In genomic region chr21:34887729-34888568, GRCh38 we compare ENCODE assay signal across 8 cellular contexts.
DNase-seq lines count a peak whose midpoint lies in the region; ATAC-seq and TF ChIP-seq lines count a peak whose summit lies in the region.

No MANE protein-coding gene starts in this region.

- peak in 1 of 2 donors; percentile 23 for TF ChIP-seq POLR2A in vagina (IDR thresholded peaks at IDR 0.05)

- H3K36me3 Mint-ChIP-seq in T-cell, result peaks cover 5% of the 10 kb centered on the region

- H3K9ac ChIP-seq in adipocyte (ENCODE audit: low read length) (peak overlapping the region; percentile 100), rectal smooth muscle tissue (ENCODE audit: low read length) (no peak overlapping the region)

- H3K4me3 Mint-ChIP-seq in T-cell, result peak overlapping the region; percentile 88 to 98 (median 96)

- H3K9me3 ChIP-seq in adipocyte (ENCODE audit: control insufficient read depth, low read length), result no peaks in the 10 kb centered on the region
- no peaks in the 10 kb centered on the region for H3K9me3 ChIP-seq in vagina

- H3K4me3 ChIP-seq in adipocyte (ENCODE audit: low read length), result peak overlapping the region; percentile 97
- H3K4me3 ChIP-seq in rectal smooth muscle tissue (ENCODE audit: low read length), result peak overlapping the region; percentile 78
- H3K4me3 ChIP-seq in vagina, result peak overlapping the region; percentile 64 to 84

- peaks cover 19% of the 10 kb centered on the region for H3K36me3 ChIP-seq in adipocyte (ENCODE audit: control insufficient read depth, insufficient read depth, low read length, severe bottlenecking)
- no peaks in the 10 kb centered on the region for H3K36me3 ChIP-seq in rectal smooth muscle tissue (ENCODE audit: control insufficient read depth, insufficient read depth, low read length)
- H3K36me3 ChIP-seq in vagina, result no peaks in the 10 kb centered on the region

- no peak for TF ChIP-seq CTCF in vagina (IDR thresholded peaks at IDR 0.05)

- CTCF ChIA-PET in T-cell (lab: Charles Lee), result interaction anchor here in 1 of 2 donors (0.7 to 1.8 kb wide), 9 partner anchors 12 to 1224 kb away, joined by 3 to 8 read pairs (median 3); no protein-coding TSS in a partner anchor

- H3K27me3 Mint-ChIP-seq in T-cell, result no peaks in the 10 kb centered on the region

- H3K27ac Mint-ChIP-seq in T-cell, result peak overlapping the region; percentile 96 to 98

- H3K27ac ChIP-seq in rectal smooth muscle tissue (ENCODE audit: low read depth, low read length) (peak overlapping the region; percentile 47), vagina (peak overlapping the region; percentile 90)

- ATAC-seq in GM19397 (IDR thresholded peaks at IDR 0.05; ENCODE audit: unreplicated experiment), result peak; percentile 24
- ATAC-seq in T-cell (replicated peaks in 1 of 4), result peak; percentile 69 to 73 (median 72)
- ATAC-seq in left ventricle myocardium superior, result peak; percentile 60

- H3K4me1 ChIP-seq in adipocyte (ENCODE audit: control insufficient read depth, insufficient read depth, low read length) (peaks cover 15% of the 10 kb centered on the region), rectal smooth muscle tissue (ENCODE audit: control insufficient read depth, insufficient read depth, low read length) (peaks cover 3% of the 10 kb centered on the region), vagina (peaks cover 23% of the 10 kb centered on the region)

- DNase-seq in AML-193 (lab: John Stamatoyannopoulos, UW) (peak; percentile 45 to 53), KG1 (lab: John Stamatoyannopoulos, UW) (peak; percentile 57), T-cell (peak; percentile 65 to 87 (median 79)), adipocyte (ENCODE audit: low read depth) (peak; percentile 95), left ventricle myocardium superior (peak; percentile 74), vagina (ENCODE audit: extremely low spot score in 2 of 2) (peak in 1 of 2 donors; percentile 94)

- POLR2A ChIA-PET in T-cell (lab: Charles Lee), result interaction anchor here (0.6 to 1.0 kb wide), 6 partner anchors 9 to 976 kb away, joined by 3 to 6 read pairs (median 5); no protein-coding TSS in a partner anchor

- no peaks in the 10 kb centered on the region for H3K27me3 ChIP-seq in adipocyte (replicated peaks; ENCODE audit: control insufficient read depth, insufficient read depth, low read length)
- peaks cover 19% of the 10 kb centered on the region for H3K27me3 ChIP-seq in rectal smooth muscle tissue (ENCODE audit: control insufficient read depth, insufficient read depth, low read length)
- no peaks in the 10 kb centered on the region for H3K27me3 ChIP-seq in vagina

- no peaks in the 10 kb centered on the region for H3K9me3 Mint-ChIP-seq in T-cell

- intact Hi-C loops in left ventricle myocardium superior (cut with micrococcal nuclease) (no loop called here), vagina (cut with DNase I) (loop anchor here (5.0 kb wide), 1 partner anchor 91 kb away; no protein-coding TSS in a partner anchor)

- peaks cover 57 to 66% (median 60%) of the 10 kb centered on the region in 3 donors for H3K4me1 Mint-ChIP-seq in T-cell
